ENCODE assay signal across 12 cellular contexts in the genomic region with DNA sequence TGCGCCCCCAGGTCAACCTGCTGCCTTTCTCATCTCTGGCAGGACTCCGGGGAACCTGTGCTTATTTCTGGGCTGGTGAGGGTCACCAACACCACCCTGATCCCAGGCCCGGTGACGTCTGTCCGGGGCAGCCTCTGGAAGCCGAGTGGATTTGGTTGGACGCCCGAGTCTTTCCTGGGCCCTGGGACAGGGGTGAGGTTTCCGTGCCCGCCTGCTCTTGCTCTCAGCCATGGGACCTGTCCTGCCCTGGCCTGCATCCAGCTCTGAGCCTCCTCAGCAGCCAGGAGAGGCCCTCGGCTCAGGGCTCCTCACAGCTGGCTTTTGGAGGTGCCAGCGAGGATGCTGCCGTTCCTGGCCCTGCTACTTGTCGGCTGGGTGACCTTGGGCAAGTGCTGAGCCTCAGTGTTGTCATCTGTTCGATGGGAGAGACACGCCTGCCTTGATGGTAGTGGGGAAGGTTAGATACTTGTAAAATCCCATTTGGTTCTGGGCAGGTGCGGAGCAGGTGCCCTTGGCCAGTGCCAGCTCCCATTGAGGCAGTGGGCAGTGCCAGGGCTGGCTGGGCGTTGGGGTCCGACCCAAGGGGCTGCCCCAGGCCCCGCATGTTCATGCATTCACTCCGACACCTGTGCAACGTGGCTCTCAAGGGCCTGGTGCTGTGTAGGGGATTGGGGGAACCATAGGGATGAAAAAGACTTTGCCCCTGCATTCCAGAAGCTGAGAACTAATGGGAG. TPM values are rescaled to one million over a fixed set of nuclear protein-coding genes. Genes with fewer than 3 reads are reported as not detected.
DNase-seq lines count a peak whose midpoint lies in the region; ATAC-seq, FAIRE-seq and TF ChIP-seq lines count a peak whose summit lies in the region.
"Had no signal": no experiment of that assay in that cellular context is flagged by ENCODE, and none has a peak within 500 bp of the region (broad histone marks: within the 10 kb centered on the region; RNA-seq: fewer than 3 reads in every experiment).

No MANE protein-coding gene starts in this region.

- H3K9me3 ChIP-seq in K562 (replicated peaks; ENCODE audit: control insufficient read depth, insufficient read depth, low read depth, low read length): no peaks in the 10 kb centered on the region

- H3K79me2 ChIP-seq in K562 (ENCODE audit: control insufficient read depth, insufficient read depth, low read length): no peaks in the 10 kb centered on the region

- WGBS in K562 (ENCODE audit: insufficient coverage, low coverage, missing lambda C conversion rate): 18% methylated on average over 22 of the region's 22 CpGs

- ATAC-seq in Right ventricle myocardium inferior (no peak), K562 (peak; percentile 30), left lobe of liver (peak; percentile 41), GM21515 (IDR thresholded peaks at IDR 0.05; ENCODE audit: unreplicated experiment) (no peak)

- no peak overlapping the region for H3K4me2 ChIP-seq in K562 (ENCODE audit: insufficient read depth, low read length)
- H3K4me2 ChIP-seq: smooth muscle cell had no signal

- no peak overlapping the region for H3K27ac ChIP-seq in K562 (ENCODE audit: extremely low read depth, low read depth, low read length)

- DNase-seq in cardiac septum (ENCODE audit: low spot score) (peak; percentile 72), Right ventricle myocardium inferior (ENCODE audit: missing footprints) (no peak), K562 (ENCODE audit: extremely low read depth in 1 of 4, low spot score in 3 of 4) (no peak), left lobe of liver (ENCODE audit: low spot score) (peak; percentile 52), NCI-H748 (lab: John Stamatoyannopoulos, UW; ENCODE audit: unreplicated experiment) (no peak), NCI-H1436 (lab: John Stamatoyannopoulos, UW) (no peak), cortex of kidney (lab: John Stamatoyannopoulos, UW) (no peak)
- DNase-seq: NCI-H524 treated with DMSO at 0.1 percent for 48 hours had no signal

- no peak for TF ChIP-seq CTCF in K562 (IDR thresholded peaks at IDR 0.05 in 2 of 3, conservative IDR thresholded peaks at IDR 0.05 in 1 of 3; ENCODE audit: insufficient read depth in 2 of 3, low read depth in 1 of 3, low read length in 3 of 3)

- intact Hi-C loops in cardiac septum (cut with DNase I) (loop anchor here (2.0 to 5.0 kb wide), 2 partner anchors 50 to 627 kb away; no protein-coding TSS in a partner anchor), Right ventricle myocardium inferior (cut with DNase I) (loop anchor here (1.0 to 10.0 kb wide), 4 partner anchors 51 to 626 kb away; no protein-coding TSS in a partner anchor), K562 (cut with micrococcal nuclease) (loop anchor here (1.0 to 10.0 kb wide), 4 partner anchors 52 to 625 kb away; a partner anchor contains a TSS)

- peak overlapping the region in 1 of 2 experiments; percentile 81; a peak in 2 of 4 replicates for H3K9ac ChIP-seq in K562 (ENCODE audit: insufficient read depth in 1 of 2, low read depth in 2 of 2, low read length in 2 of 2)

- H3K27me3 ChIP-seq in K562 (ENCODE audit: control insufficient read depth in 2 of 2, insufficient read depth in 2 of 2, low read length in 2 of 2): peaks cover 0 to 41% of the 10 kb centered on the region in 2 experiments; a peak in 2 of 5 replicates

- TF ChIP-seq POLR2A in K562 (conservative IDR thresholded peaks at IDR 0.05): no peak

- peaks cover 13% of the 10 kb centered on the region for H4K20me1 ChIP-seq in K562 (replicated peaks; ENCODE audit: control insufficient read depth, insufficient read depth, low read length)

- TF ChIP-seq EP300 in K562 (IDR thresholded peaks at IDR 0.05; ENCODE audit: low read length): no peak

- no peak overlapping the region for H2AFZ ChIP-seq in K562 (ENCODE audit: low read depth, low read length)

- CTCF ChIA-PET in K562 (lab: Yijun Ruan, JAX; ENCODE audit: low intra/inter-chr PET ratio): interaction anchor here (0.6 to 2.8 kb wide), 5 partner anchors 142 to 534 kb away, joined by 3 to 16 read pairs (median 4); a partner anchor contains a TSS

- no peak overlapping the region for H3K4me3 ChIP-seq in K562
- H3K4me3 ChIP-seq: smooth muscle cell had no signal

- BruUV-seq in K562 (replicated peaks; lab: Mats Ljungman, UMichigan): no TSS peak

- no peaks in the 10 kb centered on the region for H3K9me1 ChIP-seq in K562 (ENCODE audit: control insufficient read depth, insufficient read depth, low read length)

- peaks cover 12 to 27% of the 10 kb centered on the region in 2 experiments; a peak in 4 of 5 replicates for H3K4me1 ChIP-seq in K562 (replicated peaks in 1 of 2; ENCODE audit: control insufficient read depth in 2 of 2, insufficient read depth in 2 of 2, low read length in 2 of 2)

- no peak for FAIRE-seq in K562 (lab: Jason Lieb, UNC)
- FAIRE-seq: H54 had no signal

- in situ Hi-C loops in K562 (cut with MboI): loop anchor here (10.0 kb wide), 1 partner anchor 253 kb away; no protein-coding TSS in a partner anchor

- POLR2A ChIA-PET in K562 (lab: Yijun Ruan, JAX): no interaction called here

- no peaks in the 10 kb centered on the region for H3K36me3 ChIP-seq in K562 (ENCODE audit: control insufficient read depth, insufficient read depth, low read length)

- TF ChIP-seq RAD21 in K562 (CRISPR knock-in tag; conservative IDR thresholded peaks at IDR 0.05 in 1 of 2, IDR thresholded peaks at IDR 0.05 in 1 of 2): no peak

TF ChIP-seq in K562, 482 proteins besides CTCF, POLR2A, EP300 and RAD21:
- TF ChIP-seq ESRRA (IDR thresholded peaks at IDR 0.05; ENCODE audit: borderline replicate concordance, low read depth) (no peak), HNRNPK (IDR thresholded peaks at IDR 0.05; ENCODE audit: low read depth, low read length, poor library complexity, severe bottlenecking) (no peak), CTBP1 (IDR thresholded peaks at IDR 0.05; ENCODE audit: borderline replicate concordance) (0 out of 2 replicates have a peak, but pooled peaks have one; percentile 2), ZNF445 (CRISPR knock-in tag; IDR thresholded peaks at IDR 0.05; ENCODE audit: low read depth) (no peak)
- TF ChIP-seq, protein P1, sequence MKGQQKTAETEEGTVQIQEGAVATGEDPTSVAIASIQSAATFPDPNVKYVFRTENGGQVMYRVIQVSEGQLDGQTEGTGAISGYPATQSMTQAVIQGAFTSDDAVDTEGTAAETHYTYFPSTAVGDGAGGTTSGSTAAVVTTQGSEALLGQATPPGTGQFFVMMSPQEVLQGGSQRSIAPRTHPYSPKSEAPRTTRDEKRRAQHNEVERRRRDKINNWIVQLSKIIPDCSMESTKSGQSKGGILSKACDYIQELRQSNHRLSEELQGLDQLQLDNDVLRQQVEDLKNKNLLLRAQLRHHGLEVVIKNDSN (CRISPR knock-in tag; IDR thresholded peaks at IDR 0.05): no peak
- TF ChIP-seq, protein P2, sequence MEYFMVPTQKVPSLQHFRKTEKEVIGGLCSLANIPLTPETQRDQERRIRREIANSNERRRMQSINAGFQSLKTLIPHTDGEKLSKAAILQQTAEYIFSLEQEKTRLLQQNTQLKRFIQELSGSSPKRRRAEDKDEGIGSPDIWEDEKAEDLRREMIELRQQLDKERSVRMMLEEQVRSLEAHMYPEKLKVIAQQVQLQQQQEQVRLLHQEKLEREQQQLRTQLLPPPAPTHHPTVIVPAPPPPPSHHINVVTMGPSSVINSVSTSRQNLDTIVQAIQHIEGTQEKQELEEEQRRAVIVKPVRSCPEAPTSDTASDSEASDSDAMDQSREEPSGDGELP (CRISPR knock-in tag; IDR thresholded peaks at IDR 0.05; ENCODE audit: borderline replicate concordance): 0 out of 2 replicates have a peak, but pooled peaks have one; percentile 5
TF ChIP-seq in K562: peak in this region for 2.

RNA-seq across cellular contexts. Expression of a gene that starts 58.9 kb away (rescaled TPM):
- total RNA-seq in cardiac septum: 6.8 TPM
- total RNA-seq in Right ventricle myocardium inferior: 1.8 TPM
- 0.09 TPM in 1 of 2 replicates, not detected in the other for total RNA-seq in K562 (2011; cell fraction: chromatin; rRNA removed; ENCODE audit: low replicate concordance)
- 0.17 and 0.39 TPM in 2 replicates for total RNA-seq in K562 (2011; cell fraction: nucleolus; rRNA removed)
- 0.07 and 0.38 TPM in 2 replicates for total RNA-seq in K562 (2011; cell fraction: nucleoplasm; rRNA removed)
- total RNA-seq in K562 (2014; rRNA removed): 0.18 and 0.29 TPM in 2 replicates
- 0.06 and 0.15 TPM in 2 replicates for total RNA-seq in K562 (2014; rRNA removed; fragmentation: Illumina TruSeq; extraction: Trizol)
- total RNA-seq in K562 (2015; rRNA removed; fragmentation: Illumina TruSeq; extraction: Trizol): 0.07 and 0.08 TPM in 2 replicates
- 0.20 and 0.40 TPM in 2 replicates for total RNA-seq in K562 (2021)
- polyA plus RNA-seq in K562 (2011; rRNA removed): not detected in 2 replicates
- 0.12 TPM in 1 of 2 replicates, not detected in the other for polyA plus RNA-seq in K562 (2011; cell fraction: cytosol; rRNA removed)
- 0.10 TPM in 1 of 2 replicates, not detected in the other for polyA plus RNA-seq in K562 (2011; cell fraction: nucleus; rRNA removed)
- not detected in 2 replicates for polyA plus RNA-seq in K562 (2012)
- polyA plus RNA-seq in K562 (2014; fragmentation: Illumina TruSeq; extraction: Trizol): not detected in 2 replicates
- not detected for polyA plus RNA-seq in K562 (2014; fragmentation: Nextera tagmentation; extraction: Ambion mirVana)
- not detected in 2 replicates for polyA plus RNA-seq in K562 (2014; rRNA removed)
- 0.06 and 0.11 TPM in 2 replicates for polyA minus RNA-seq in K562 (2011; rRNA and poly(A)+ RNA removed)
- polyA minus RNA-seq in K562 (2011; cell fraction: cytosol; rRNA and poly(A)+ RNA removed): not detected in 2 replicates
- polyA minus RNA-seq in K562 (2011; cell fraction: nucleus; rRNA and poly(A)+ RNA removed): under 0.01 and 0.11 TPM in 2 replicates
- 0.96 TPM for total RNA-seq in left lobe of liver
- total RNA-seq: CD4-positive, CD25-positive, alpha-beta regulatory T cell had no signal
- polyA plus RNA-seq: CD4-positive, CD25-positive, alpha-beta regulatory T cell had no signal

Comparison
In these comparisons a context has a peak if more than half of its experiments do, and no peak if none do; other contexts are left out.
1. DNase-seq: peak in cardiac septum (single experiment) and left lobe of liver (single experiment); none in Right ventricle myocardium inferior (single experiment), K562 (0 of 4), NCI-H748 (single experiment), NCI-H1436 (single experiment) and cortex of kidney (single experiment).
2. ATAC-seq: peak in K562 (single experiment) and left lobe of liver (single experiment); none in Right ventricle myocardium inferior (single experiment) and GM21515 (single experiment).